13 cellular contexts compared by ENCODE assay signal in the genomic region with DNA sequence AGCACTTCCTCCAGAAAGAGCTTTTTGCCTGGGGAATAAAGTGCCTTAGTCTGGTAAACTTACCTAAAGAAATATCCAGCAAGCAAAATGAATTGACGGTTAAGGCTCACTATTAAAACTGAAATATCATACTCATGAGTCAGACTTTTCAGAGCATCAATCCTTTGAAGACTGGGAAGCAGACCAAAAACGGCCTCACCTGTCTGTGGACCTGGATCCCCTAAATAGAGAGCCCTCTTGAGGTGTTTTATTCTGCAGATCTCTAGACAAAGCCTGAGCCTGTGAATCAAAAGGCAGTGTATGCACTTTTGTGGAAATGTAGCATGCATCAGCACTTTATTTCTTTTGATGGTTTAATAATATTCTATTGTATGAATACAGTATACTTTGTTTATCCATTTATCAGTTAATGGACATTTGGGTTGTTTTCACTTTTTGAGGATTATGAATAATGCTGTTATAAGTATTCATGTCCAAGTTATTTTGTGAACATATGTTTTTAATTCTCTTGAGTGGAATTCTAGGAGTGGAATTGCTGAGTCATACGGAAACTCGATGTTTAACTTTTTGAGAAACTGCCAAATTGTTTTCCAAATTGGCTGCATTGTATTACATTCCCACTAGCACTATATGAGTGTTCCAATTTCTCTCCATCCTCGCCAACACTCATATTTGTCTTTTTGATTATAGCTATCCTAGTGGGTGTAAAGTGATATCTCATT.
A peak's percentile ranks its signal among the peaks of the same experiment; 100 is the strongest.
DNase-seq lines count a peak whose midpoint lies in the region; ATAC-seq and TF ChIP-seq lines count a peak whose summit lies in the region.
"Had no signal": no experiment of that assay in that cellular context is flagged by ENCODE, and none has a peak within 500 bp of the region (broad histone marks: within the 10 kb centered on the region; RNA-seq: fewer than 3 reads in every experiment).

No MANE protein-coding gene starts in this region.

- no peak overlapping the region for H3K4me3 ChIP-seq in GM23248
- H3K4me3 ChIP-seq in SJSA1: no peak overlapping the region
- H3K4me3 ChIP-seq in fibroblast of mammary gland (ENCODE audit: control insufficient read depth, low read depth, low read length): no peak overlapping the region
- H3K4me3 ChIP-seq in BE2C (ENCODE audit: low read depth, low read length): no peak overlapping the region
- H3K4me3 ChIP-seq: BLaER1 treated with 17β-estradiol and CSF1 and Interleukin-3, amounts not matched to agents 10 nM and 100 nM; colonic mucosa; HAP-1; uterus had no signal

- H3K4me2 ChIP-seq in GM23248 (ENCODE audit: unreplicated experiment): peak overlapping the region; percentile 20
- H3K4me2 ChIP-seq: BLaER1 treated with 17β-estradiol and CSF1 and Interleukin-3, amounts not matched to agents 10 nM and 100 nM had no signal

- H3K36me3 ChIP-seq in GM23248 (ENCODE audit: low read depth) (no peaks in the 10 kb centered on the region), SJSA1 (no peaks in the 10 kb centered on the region), BE2C (no peaks in the 10 kb centered on the region)
- H3K36me3 ChIP-seq: BLaER1 treated with 17β-estradiol and CSF1 and Interleukin-3, amounts not matched to agents 10 nM and 100 nM; colonic mucosa; HAP-1; uterus had no signal

- H3K9me2 ChIP-seq in GM23248 (ENCODE audit: insufficient read depth): no peaks in the 10 kb centered on the region; the same call in 1 of the 2 replicates

- no peak overlapping the region for H2AFZ ChIP-seq in GM23248

- H4K20me1 ChIP-seq in GM23248 (ENCODE audit: insufficient read depth): no peaks in the 10 kb centered on the region
- H4K20me1 ChIP-seq: BLaER1 treated with 17β-estradiol and CSF1 and Interleukin-3, amounts not matched to agents 10 nM and 100 nM had no signal

- H3K9me3 ChIP-seq in GM23248 (ENCODE audit: low read depth) (no peaks in the 10 kb centered on the region), SJSA1 (replicated peaks) (no peaks in the 10 kb centered on the region; the same call in 1 of the 2 replicates), BE2C (no peaks in the 10 kb centered on the region)
- H3K9me3 ChIP-seq: BLaER1 treated with 17β-estradiol and CSF1 and Interleukin-3, amounts not matched to agents 10 nM and 100 nM; colonic mucosa; HAP-1; uterus had no signal

- ATAC-seq in HG03135 (IDR thresholded peaks at IDR 0.05; ENCODE audit: unreplicated experiment) (no peak), GM19023 (IDR thresholded peaks at IDR 0.05; ENCODE audit: unreplicated experiment) (no peak)

- H3K4me1 ChIP-seq in GM23248 (ENCODE audit: insufficient read depth) (peaks cover 14% of the 10 kb centered on the region), SJSA1 (replicated peaks) (peaks cover 11% of the 10 kb centered on the region), BE2C (no peaks in the 10 kb centered on the region)
- H3K4me1 ChIP-seq: BLaER1 treated with 17β-estradiol and CSF1 and Interleukin-3, amounts not matched to agents 10 nM and 100 nM; colonic mucosa; HAP-1 had no signal

- 12 to 15% methylated on average over 5 of the region's 5 CpGs for WGBS in GM23248 (ENCODE audit: low coverage in 1 of 2, low lambda C conversion rate in 2 of 2, missing lambda C conversion rate in 2 of 2), 2 experiments

- no peak overlapping the region for H3K9ac ChIP-seq in GM23248
- H3K9ac ChIP-seq: BLaER1 treated with 17β-estradiol and CSF1 and Interleukin-3, amounts not matched to agents 10 nM and 100 nM had no signal

- in situ Hi-C loops in GM23248 (cut with MboI): no loop called here

- H3K79me2 ChIP-seq in GM23248 (ENCODE audit: insufficient read depth): no peaks in the 10 kb centered on the region

- peaks cover 18% of the 10 kb centered on the region for H3F3A ChIP-seq in GM23248 (ENCODE audit: insufficient read depth)

- TF ChIP-seq CTCF in fibroblast of mammary gland (conservative IDR thresholded peaks at IDR 0.05; ENCODE audit: control insufficient read depth, insufficient read depth, low read depth, low read length): no peak
- TF ChIP-seq CTCF in BE2C (IDR thresholded peaks at IDR 0.05; ENCODE audit: low read depth, low read length): no peak

- peak overlapping the region; percentile 46 for H3K27ac ChIP-seq in GM23248
- peak overlapping the region; percentile 16; the same call in 1 of the 2 replicates for H3K27ac ChIP-seq in SJSA1
- H3K27ac ChIP-seq: BLaER1 treated with 17β-estradiol and CSF1 and Interleukin-3, amounts not matched to agents 10 nM and 100 nM; colonic mucosa; uterus had no signal

- H3K27me3 ChIP-seq in GM23248 (replicated peaks; ENCODE audit: insufficient read depth) (no peaks in the 10 kb centered on the region), SJSA1 (replicated peaks) (no peaks in the 10 kb centered on the region), BE2C (no peaks in the 10 kb centered on the region)
- H3K27me3 ChIP-seq: BLaER1 treated with 17β-estradiol and CSF1 and Interleukin-3, amounts not matched to agents 10 nM and 100 nM; colonic mucosa; uterus had no signal

- peak; percentile 79 for DNase-seq in A172 (ENCODE audit: low spot score)
- DNase-seq in GM23248: peak; percentile 91
- DNase-seq in SJSA1 (ENCODE audit: low read depth in 1 of 2, low spot score in 2 of 2): peak in 1 of 2 experiments; percentile 75
- peak; percentile 95 for DNase-seq in fibroblast of mammary gland (ENCODE audit: low read depth)
- no peak for DNase-seq in NCI-H1436 treated with DMSO at 0.1 percent for 48 hours (lab: John Stamatoyannopoulos, UW)
- no peak for DNase-seq in BE2C
- DNase-seq: activated CD4-positive, alpha-beta T cell treated with anti-CD3 and anti-CD28 coated beads for 1 hour; colonic mucosa; uterus had no signal

Comparison
In these comparisons a context has a peak if more than half of its experiments do, and no peak if none do; other contexts are left out.
1. DNase-seq: peak in A172 (single experiment), GM23248 (single experiment) and fibroblast of mammary gland (single experiment); none in NCI-H1436 treated with DMSO at 0.1 percent for 48 hours (single experiment) and BE2C (single experiment).